Comparison of ENCODE assay signal across 7 cellular contexts in the genomic region with DNA sequence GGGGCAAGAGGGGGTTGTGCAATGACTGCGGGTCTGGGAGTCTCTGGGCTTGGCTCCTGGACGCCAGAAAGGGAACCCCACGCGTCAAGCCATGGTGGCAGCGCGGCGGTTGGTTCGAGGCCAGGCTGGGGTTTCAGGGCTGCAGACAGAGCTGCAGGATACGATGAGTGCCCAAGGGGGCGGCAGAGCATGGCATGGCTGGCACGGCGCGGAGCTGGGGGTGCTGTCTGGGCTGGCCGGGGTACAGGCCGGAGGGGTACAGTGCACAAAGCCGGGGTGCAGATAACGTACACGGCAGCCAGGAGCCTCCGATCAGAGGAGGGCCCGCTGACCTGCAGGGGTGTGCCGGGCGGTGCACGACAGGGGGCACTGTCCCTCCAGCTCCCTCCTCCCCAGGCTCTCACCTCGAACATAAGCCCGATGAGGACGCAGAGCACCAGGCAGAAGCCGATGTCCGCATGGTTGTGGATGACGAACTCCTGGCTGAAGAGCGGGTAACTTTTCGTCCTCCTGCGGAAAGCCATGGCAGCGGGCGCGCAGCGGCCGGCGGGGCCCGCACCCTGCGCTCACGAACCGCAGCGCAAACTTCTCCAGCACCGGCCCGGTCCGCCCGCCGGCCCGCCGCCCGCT. TPM values are rescaled to one million over a fixed set of nuclear protein-coding genes. Genes with fewer than 3 reads are reported as not detected.
DNase-seq lines count a peak whose midpoint lies in the region; FAIRE-seq and TF ChIP-seq lines count a peak whose summit lies in the region.

No MANE protein-coding gene starts in this region.

- H3K79me2 ChIP-seq in keratinocyte (ENCODE audit: control insufficient read depth, insufficient read depth, low read length): peaks cover 46% of the 10 kb centered on the region

- no peaks in the 10 kb centered on the region for H3K9me3 Mint-ChIP-seq in MCF 10A (ENCODE audit: unreplicated experiment)

- FAIRE-seq in keratinocyte (lab: Jason Lieb, UNC): no peak

- no peaks in the 10 kb centered on the region for H3K9me3 ChIP-seq in keratinocyte (ENCODE audit: control insufficient read depth, low read depth, low read length)

- peak overlapping the region; percentile 83 for H2AFZ ChIP-seq in keratinocyte (ENCODE audit: control insufficient read depth, low read length)

- DNase-seq in HCEC 1CT (peak; percentile 89), M059J (ENCODE audit: low read depth) (peak; percentile 87), T1000 (lab: John Stamatoyannopoulos, UW) (peak; percentile 75), MCF 10A (ENCODE audit: unreplicated experiment) (peak; percentile 68), keratinocyte (ENCODE audit: low read depth, low spot score) (no peak)
- peak; percentile 11 to 38 for DNase-seq in stimulated activated CD4-positive, alpha-beta T cell treated with anti-CD3 and anti-CD28 coated beads, Interleukin-15, amount 100 ng/mL, for 1 hour (ENCODE audit: low read depth in 1 of 2, low spot score in 1 of 2)

- H3K4me3 ChIP-seq in keratinocyte (ENCODE audit: control insufficient read depth in 2 of 3, extremely low read depth in 1 of 3, insufficient read depth in 2 of 3, low read depth in 1 of 3, low read length in 3 of 3): peak overlapping the region; percentile 64 to 79 (median 78)

- no peaks in the 10 kb centered on the region for H3K36me3 ChIP-seq in keratinocyte (ENCODE audit: control insufficient read depth in 2 of 2, extremely low read depth in 1 of 2, insufficient read depth in 2 of 2, low read length in 2 of 2)

- TF ChIP-seq CTCF in GM12873 (IDR thresholded peaks at IDR 0.05; ENCODE audit: insufficient read depth, low read depth, low read length, missing control alignments) (peak; percentile 85), MCF 10A (IDR thresholded peaks at IDR 0.05; ENCODE audit: unreplicated experiment) (peak; percentile 57), keratinocyte (optimal IDR thresholded peaks at IDR 0.05 in 1 of 3, IDR thresholded peaks at IDR 0.05 in 1 of 3, conservative IDR thresholded peaks at IDR 0.05 in 1 of 3; ENCODE audit: extremely low read depth in 1 of 3, insufficient read depth in 2 of 3, low read length in 3 of 3) (peak; percentile 65 to 75 (median 75))

- POLR2A ChIA-PET in MCF 10A (lab: Yijun Ruan, JAX): interaction anchor here (0.6 to 3.1 kb wide), 11 partner anchors 10 to 489 kb away, joined by 3 to 19 read pairs (median 5); a partner anchor contains a TSS

- intact Hi-C loops in MCF 10A (cut with micrococcal nuclease): loop anchor here (2.0 kb wide), 3 partner anchors 72 to 160 kb away; no protein-coding TSS in a partner anchor

- peak overlapping the region; percentile 69 for H3K4me3 Mint-ChIP-seq in MCF 10A (ENCODE audit: unreplicated experiment)

- no peaks in the 10 kb centered on the region for H4K20me1 ChIP-seq in keratinocyte (ENCODE audit: control insufficient read depth, extremely low read depth, insufficient read depth, low read length)

- H3K9me1 ChIP-seq in keratinocyte (ENCODE audit: control insufficient read depth, extremely low read depth, insufficient read depth, low read length): no peaks in the 10 kb centered on the region

- no peaks in the 10 kb centered on the region for H3K27me3 ChIP-seq in keratinocyte (ENCODE audit: control insufficient read depth, extremely low read depth, insufficient read depth, low read length)

- peak overlapping the region; percentile 71 for H3K9ac ChIP-seq in keratinocyte (ENCODE audit: control insufficient read depth, extremely low read depth, insufficient read depth, low read length)

- H3K27ac ChIP-seq in keratinocyte (ENCODE audit: control insufficient read depth, insufficient read depth, low read length): peak overlapping the region; percentile 41

- peaks cover 31% of the 10 kb centered on the region for H3K4me1 Mint-ChIP-seq in MCF 10A (ENCODE audit: insufficient read depth, unreplicated experiment)

- peaks cover 25% of the 10 kb centered on the region for H3K4me1 ChIP-seq in keratinocyte (ENCODE audit: control insufficient read depth, extremely low read depth, insufficient read depth, low read length)

- H3K36me3 Mint-ChIP-seq in MCF 10A (ENCODE audit: insufficient read depth, unreplicated experiment): peaks cover 6% of the 10 kb centered on the region

- H3K4me2 ChIP-seq in keratinocyte (ENCODE audit: control insufficient read depth, extremely low read depth, insufficient read depth, low read depth, low read length): peak overlapping the region; percentile 73

- dilution Hi-C loops in keratinocyte (cut with MboI; ENCODE audit: extremely low pct_ligation_motif_present, low sequenced_read_pairs): no loop called here

- CTCF ChIA-PET in MCF 10A (lab: Yijun Ruan, JAX): interaction anchor here (0.5 to 2.4 kb wide), 12 partner anchors 9 to 297 kb away, joined by 3 to 13 read pairs (median 3); no protein-coding TSS in a partner anchor

- no TSS peak for BruUV-seq in MCF 10A (replicated peaks; lab: Mats Ljungman, UMichigan)

- no peaks in the 10 kb centered on the region for H3K27me3 Mint-ChIP-seq in MCF 10A (ENCODE audit: insufficient read depth, unreplicated experiment)

- no peak overlapping the region for H3K27ac Mint-ChIP-seq in MCF 10A (ENCODE audit: low read depth, unreplicated experiment)

RNA-seq across cellular contexts. Expression of a gene that starts 0.4 kb away (rescaled TPM):
- total RNA-seq in M059J (2014; rRNA removed; shearing (Covaris generic)): 116 and 176 TPM in 2 replicates
- total RNA-seq in MCF 10A (2022): 9.9 and 10.1 TPM in 2 replicates
- polyA plus RNA-seq in keratinocyte: 6.1 to 18.3 TPM (median 9.2 TPM) in 3 replicates
- polyA plus RNA-seq in keratinocyte (2011; ENCODE audit: low read depth): 0.40 TPM
- polyA plus RNA-seq in keratinocyte (2011; cell fraction: cytosol; rRNA removed): 6.1 and 8.1 TPM in 2 replicates
- polyA plus RNA-seq in keratinocyte (2011; cell fraction: nucleus; rRNA removed): 17.6 and 18.8 TPM in 2 replicates
- 1.2 and 14.8 TPM in 2 replicates for polyA plus RNA-seq in keratinocyte (2012; ENCODE audit: low replicate concordance)
- 10.9 to 28.9 TPM (median 14.5 TPM) in 3 replicates for polyA minus RNA-seq in keratinocyte
- 6.7 TPM for polyA minus RNA-seq in keratinocyte (2011; cell fraction: cytosol; rRNA and poly(A)+ RNA removed)
- 10.8 and 16.9 TPM in 2 replicates for polyA minus RNA-seq in keratinocyte (2011; cell fraction: nucleus; rRNA and poly(A)+ RNA removed)

Comparison
In these comparisons a context has a peak if more than half of its experiments do, and no peak if none do; other contexts are left out.
1. RNA of a gene that starts 0.4 kb away (total RNA-seq): 116 to 176 TPM in M059J; 9.9 to 10.1 TPM in MCF 10A; every median in the first group is over 10 times any median in the second.
2. Peak in every context shown above with its lines, with median percentiles within 50 percentile points of each other: CTCF ChIP-seq.